In genomic region chr7:81111781-81112540, GRCh38 we compare ENCODE assay signal across 12 cellular contexts.
A peak's percentile ranks its signal among the peaks of the same experiment; 100 is the strongest.
DNase-seq lines count a peak whose midpoint lies in the region; ATAC-seq, FAIRE-seq and TF ChIP-seq lines count a peak whose summit lies in the region.
"Had no signal": no experiment of that assay in that cellular context is flagged by ENCODE, and none has a peak within 500 bp of the region (broad histone marks: within the 10 kb centered on the region; RNA-seq: fewer than 3 reads in every experiment).

No MANE protein-coding gene starts in this region.

- H3K27me3 Mint-ChIP-seq in brain: peaks cover 3% of the 10 kb centered on the region
- H3K27me3 Mint-ChIP-seq: T-helper 17 cell had no signal

- no peaks in the 10 kb centered on the region for H3K36me3 Mint-ChIP-seq in brain

- peak; percentile 55 for FAIRE-seq in HTR-8/SVneo (lab: Jason Lieb, UNC)
- FAIRE-seq in urothelium cell line (lab: Jason Lieb, UNC): no peak
- FAIRE-seq: islet of Langerhans had no signal

- no peak for ATAC-seq in activated CD4-positive, CD25-positive, alpha-beta regulatory T cell treated with anti-CD3 and anti-CD28 coated beads, Interleukin-2, amount 50 U/mL, for 24 hours
- ATAC-seq: T-helper 17 cell had no signal

- H3K4me3 Mint-ChIP-seq in brain: peak overlapping the region in 3 of 5 experiments; percentile 0 to 7 (median 5)
- H3K4me3 Mint-ChIP-seq: T-helper 17 cell had no signal

- peak; percentile 31 for DNase-seq in HTR-8/SVneo (ENCODE audit: insufficient read length, low spot score)
- DNase-seq in left kidney (ENCODE audit: low read depth, low spot score): peak; percentile 69
- peak; percentile 73 for DNase-seq in urothelium cell line (ENCODE audit: low spot score)
- DNase-seq in G401 (ENCODE audit: low spot score): no peak
- no peak for DNase-seq in posterior cingulate gyrus
- DNase-seq: aorta, DMS 273 treated with DMSO at 0.1 percent for 48 hours, NCI-H1105, T-helper 17 cell had no signal

- H3K4me1 Mint-ChIP-seq in brain: peaks cover 34% of the 10 kb centered on the region
- H3K4me1 Mint-ChIP-seq: T-helper 17 cell had no signal

- peaks cover 0 to 3% (median 0%) of the 10 kb centered on the region in 5 experiments for H3K9me3 Mint-ChIP-seq in brain

- no peak for TF ChIP-seq CTCF in brain (conservative IDR thresholded peaks at IDR 0.05)

- intact Hi-C loops in posterior cingulate gyrus (cut with DNase I): no loop called here

- peak overlapping the region in 3 of 5 experiments; percentile 46 to 70 (median 61) for H3K27ac Mint-ChIP-seq in brain
- H3K27ac Mint-ChIP-seq: T-helper 17 cell had no signal

- in situ Hi-C loops in G401 (cut with HindIII; ENCODE audit: low sequenced_read_pairs): no loop called here

Comparison
In these comparisons a context has a peak if more than half of its experiments do, and no peak if none do; other contexts are left out.
1. DNase-seq: peak in HTR-8/SVneo (single experiment), left kidney (single experiment) and urothelium cell line (single experiment); none in G401 (single experiment) and posterior cingulate gyrus (0 of 10).